20 cellular contexts compared by ENCODE assay signal in the genomic region with DNA sequence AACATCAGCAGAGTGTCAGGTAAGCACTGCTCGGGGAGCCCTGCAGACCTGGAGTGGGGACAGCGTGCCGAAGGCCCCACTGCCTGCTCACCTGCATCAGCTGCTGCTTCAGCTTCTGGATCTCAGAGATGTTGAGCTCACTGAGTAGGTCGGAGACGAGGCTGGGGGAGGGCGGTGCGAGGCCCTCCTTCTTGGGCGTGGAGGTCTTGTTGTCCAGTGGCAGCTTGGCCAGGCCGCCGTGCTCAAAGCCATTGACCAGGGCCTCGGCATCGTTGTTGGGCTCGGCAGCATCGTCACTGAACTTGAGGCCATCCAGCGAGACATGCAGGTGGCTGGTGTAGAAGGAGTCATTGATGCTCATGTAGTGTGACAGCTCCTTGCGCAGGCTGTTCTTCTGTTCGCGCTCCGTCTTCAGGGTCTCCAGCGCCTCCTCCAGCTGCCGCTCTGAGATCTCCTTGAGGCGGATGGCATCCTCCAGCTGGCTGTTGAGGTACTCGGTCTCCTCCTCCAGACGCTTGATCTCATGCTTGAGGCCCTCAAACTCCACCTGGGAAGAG. TPM values are rescaled to one million over a fixed set of nuclear protein-coding genes. Genes with fewer than 3 reads are reported as not detected.
DNase-seq lines count a peak whose midpoint lies in the region; ATAC-seq and TF ChIP-seq lines count a peak whose summit lies in the region.
"Had no signal": no experiment of that assay in that cellular context is flagged by ENCODE, and none has a peak within 500 bp of the region (broad histone marks: within the 10 kb centered on the region; RNA-seq: fewer than 3 reads in every experiment).

No MANE protein-coding gene starts in this region.

- H3K9me3 ChIP-seq in OCI-LY1 (ENCODE audit: low read length) = no peaks in the 10 kb centered on the region
- H3K9me3 ChIP-seq: BLaER1 had no signal

- peak overlapping the region; percentile 37; the same call in 1 of the 2 replicates for H3K4me2 ChIP-seq in OCI-LY1 (ENCODE audit: low read length)
- H3K4me2 ChIP-seq: BLaER1, PC-9 had no signal

- peak overlapping the region; percentile 18; the same call in 1 of the 2 replicates for H3K9ac ChIP-seq in OCI-LY1 (ENCODE audit: low read length)
- H3K9ac ChIP-seq: BLaER1, GM23248 had no signal

- H3K9me2 ChIP-seq in OCI-LY1 (ENCODE audit: low read depth, low read length) = no peaks in the 10 kb centered on the region

- peaks cover 7% of the 10 kb centered on the region; the same call in 1 of the 2 replicates for H3F3A ChIP-seq in OCI-LY1 (ENCODE audit: insufficient read depth, low read length)

- no peak overlapping the region for H2AFZ ChIP-seq in OCI-LY1 (ENCODE audit: low read length)
- H2AFZ ChIP-seq: GM23248, PC-9 had no signal

- TF ChIP-seq CTCF in activated CD8-positive, alpha-beta T cell treated with anti-CD3 and anti-CD28 coated beads for 36 hours (IDR thresholded peaks at IDR 0.05) = no peak
- no peak for TF ChIP-seq CTCF in OCI-LY1 (IDR thresholded peaks at IDR 0.05; ENCODE audit: low read length)

- H3K79me2 ChIP-seq in OCI-LY1 (ENCODE audit: insufficient read depth, low read length) = peaks cover 5% of the 10 kb centered on the region; the same call in 1 of the 2 replicates

- no peak for ATAC-seq in activated CD8-positive, alpha-beta T cell treated with anti-CD3 and anti-CD28 coated beads, Interleukin-2, amount 10 ng/mL, durations not matched to agents 7 days and 5 days
- ATAC-seq in activated CD8-positive, alpha-beta T cell treated with anti-CD3 and anti-CD28 coated beads for 36 hours = no peak
- ATAC-seq in effector memory CD8-positive, alpha-beta T cell (replicated peaks) = no peak
- ATAC-seq in stimulated activated effector memory CD8-positive, alpha-beta T cell treated with anti-CD3 and anti-CD28 coated beads, Interleukin-12 subunit alpha, Interleukin-12 subunit beta, amount 100 ng/mL, for 72 hours = no peak
- ATAC-seq in GM21723 (IDR thresholded peaks at IDR 0.05; ENCODE audit: unreplicated experiment) = no peak
- ATAC-seq: HCT116, Right ventricle myocardium inferior had no signal

- in situ Hi-C loops in G401 (cut with HindIII; ENCODE audit: low sequenced_read_pairs) = no loop called here

- no peaks in the 10 kb centered on the region for H3K27me3 Mint-ChIP-seq in activated CD8-positive, alpha-beta T cell treated with anti-CD3 and anti-CD28 coated beads, Interleukin-2, amount 10 ng/mL, durations not matched to agents 7 days and 5 days (ENCODE audit: low read depth)
- H3K27me3 Mint-ChIP-seq in activated CD8-positive, alpha-beta T cell treated with anti-CD3 and anti-CD28 coated beads for 36 hours = no peaks in the 10 kb centered on the region
- H3K27me3 Mint-ChIP-seq in effector memory CD8-positive, alpha-beta T cell = no peaks in the 10 kb centered on the region
- H3K27me3 Mint-ChIP-seq: IgD-negative memory B cell had no signal

- peaks cover 25% of the 10 kb centered on the region for H3K36me3 Mint-ChIP-seq in activated CD8-positive, alpha-beta T cell treated with anti-CD3 and anti-CD28 coated beads, Interleukin-2, amount 10 ng/mL, durations not matched to agents 7 days and 5 days (ENCODE audit: low read depth)
- H3K36me3 Mint-ChIP-seq in activated CD8-positive, alpha-beta T cell treated with anti-CD3 and anti-CD28 coated beads for 36 hours (ENCODE audit: low read depth) = peaks cover 38% of the 10 kb centered on the region
- peaks cover 43% of the 10 kb centered on the region for H3K36me3 Mint-ChIP-seq in effector memory CD8-positive, alpha-beta T cell (ENCODE audit: insufficient read depth)
- peaks cover 43% of the 10 kb centered on the region for H3K36me3 Mint-ChIP-seq in stimulated activated effector memory CD8-positive, alpha-beta T cell treated with anti-CD3 and anti-CD28 coated beads, Interleukin-12 subunit alpha, Interleukin-12 subunit beta, amount 100 ng/mL, for 72 hours

- intact Hi-C loops in activated CD8-positive, alpha-beta T cell treated with anti-CD3 and anti-CD28 coated beads for 36 hours (cut with micrococcal nuclease) = no loop called here

- H3K9me3 Mint-ChIP-seq in activated CD8-positive, alpha-beta T cell treated with anti-CD3 and anti-CD28 coated beads, Interleukin-2, amount 10 ng/mL, durations not matched to agents 7 days and 5 days (ENCODE audit: insufficient read depth) = no peaks in the 10 kb centered on the region
- H3K9me3 Mint-ChIP-seq in activated CD8-positive, alpha-beta T cell treated with anti-CD3 and anti-CD28 coated beads for 36 hours = no peaks in the 10 kb centered on the region
- H3K9me3 Mint-ChIP-seq in effector memory CD8-positive, alpha-beta T cell = no peaks in the 10 kb centered on the region
- no peaks in the 10 kb centered on the region for H3K9me3 Mint-ChIP-seq in stimulated activated effector memory CD8-positive, alpha-beta T cell treated with anti-CD3 and anti-CD28 coated beads, Interleukin-12 subunit alpha, Interleukin-12 subunit beta, amount 100 ng/mL, for 72 hours
- H3K9me3 Mint-ChIP-seq: IgD-negative memory B cell had no signal

- POLR2A ChIA-PET in activated CD8-positive, alpha-beta T cell treated with anti-CD3 and anti-CD28 coated beads, Interleukin-2, amount 10 ng/mL, durations not matched to agents 7 days and 5 days (lab: Charles Lee) = no interaction called here
- POLR2A ChIA-PET in activated CD8-positive, alpha-beta T cell treated with anti-CD3 and anti-CD28 coated beads for 36 hours (lab: Charles Lee) = no interaction called here

- peaks cover 10% of the 10 kb centered on the region for H3K4me1 Mint-ChIP-seq in activated CD8-positive, alpha-beta T cell treated with anti-CD3 and anti-CD28 coated beads, Interleukin-2, amount 10 ng/mL, durations not matched to agents 7 days and 5 days (ENCODE audit: low read depth)
- no peaks in the 10 kb centered on the region for H3K4me1 Mint-ChIP-seq in activated CD8-positive, alpha-beta T cell treated with anti-CD3 and anti-CD28 coated beads for 36 hours (ENCODE audit: low read depth)
- peaks cover 9 to 14% of the 10 kb centered on the region in 2 donors for H3K4me1 Mint-ChIP-seq in effector memory CD8-positive, alpha-beta T cell (ENCODE audit: low read depth in 2 of 2)
- peaks cover 13% of the 10 kb centered on the region for H3K4me1 Mint-ChIP-seq in stimulated activated effector memory CD8-positive, alpha-beta T cell treated with anti-CD3 and anti-CD28 coated beads, Interleukin-12 subunit alpha, Interleukin-12 subunit beta, amount 100 ng/mL, for 72 hours

- peaks cover 88% of the 10 kb centered on the region for H3K4me1 ChIP-seq in OCI-LY1 (ENCODE audit: insufficient read depth, low read length, severe bottlenecking)
- H3K4me1 ChIP-seq: BLaER1 had no signal

- no peak overlapping the region for H3K27ac Mint-ChIP-seq in activated CD8-positive, alpha-beta T cell treated with anti-CD3 and anti-CD28 coated beads, Interleukin-2, amount 10 ng/mL, durations not matched to agents 7 days and 5 days
- H3K27ac Mint-ChIP-seq in activated CD8-positive, alpha-beta T cell treated with anti-CD3 and anti-CD28 coated beads for 36 hours = no peak overlapping the region
- H3K27ac Mint-ChIP-seq in effector memory CD8-positive, alpha-beta T cell = peak overlapping the region; percentile 55 to 69
- peak overlapping the region; percentile 13 for H3K27ac Mint-ChIP-seq in stimulated activated effector memory CD8-positive, alpha-beta T cell treated with anti-CD3 and anti-CD28 coated beads, Interleukin-12 subunit alpha, Interleukin-12 subunit beta, amount 100 ng/mL, for 72 hours

- peak overlapping the region; percentile 95 for H3K27ac ChIP-seq in OCI-LY1 (ENCODE audit: low read depth, low read length, poor library complexity, severe bottlenecking)
- H3K27ac ChIP-seq: 22Rv1, BLaER1, GM23248, PC-9 had no signal

- H3K4me3 ChIP-seq in OCI-LY1 (ENCODE audit: low read depth, low read length, poor library complexity, severe bottlenecking) = no peak overlapping the region
- H3K4me3 ChIP-seq: BLaER1, GM23248, PC-9 had no signal

- peaks cover 69% of the 10 kb centered on the region for H3K36me3 ChIP-seq in OCI-LY1 (ENCODE audit: insufficient read depth, low read length)

- H4K20me1 ChIP-seq in OCI-LY1 (ENCODE audit: insufficient read depth, low read length) = no peaks in the 10 kb centered on the region

- no peaks in the 10 kb centered on the region for H3K27me3 ChIP-seq in OCI-LY1 (ENCODE audit: insufficient read depth, low read length)
- H3K27me3 ChIP-seq: BLaER1 had no signal

- H3K4me3 Mint-ChIP-seq in activated CD8-positive, alpha-beta T cell treated with anti-CD3 and anti-CD28 coated beads, Interleukin-2, amount 10 ng/mL, durations not matched to agents 7 days and 5 days = no peak overlapping the region
- H3K4me3 Mint-ChIP-seq in activated CD8-positive, alpha-beta T cell treated with anti-CD3 and anti-CD28 coated beads for 36 hours = no peak overlapping the region
- H3K4me3 Mint-ChIP-seq in effector memory CD8-positive, alpha-beta T cell = no peak overlapping the region
- no peak overlapping the region for H3K4me3 Mint-ChIP-seq in stimulated activated effector memory CD8-positive, alpha-beta T cell treated with anti-CD3 and anti-CD28 coated beads, Interleukin-12 subunit alpha, Interleukin-12 subunit beta, amount 100 ng/mL, for 72 hours

- DNase-seq in activated CD8-positive, alpha-beta T cell treated with anti-CD3 and anti-CD28 coated beads, Interleukin-2, amount 10 ng/mL, durations not matched to agents 7 days and 5 days = peak; percentile 18
- no peak for DNase-seq in activated CD8-positive, alpha-beta T cell treated with anti-CD3 and anti-CD28 coated beads for 36 hours
- DNase-seq in effector memory CD8-positive, alpha-beta T cell = no peak
- DNase-seq in stimulated activated effector memory CD8-positive, alpha-beta T cell treated with anti-CD3 and anti-CD28 coated beads, Interleukin-12 subunit alpha, Interleukin-12 subunit beta, amount 100 ng/mL, for 72 hours (ENCODE audit: low spot score in 2 of 2) = peak in 1 of 2 donors; percentile 39
- DNase-seq in G401 (ENCODE audit: low spot score) = no peak
- DNase-seq in NCI-H1105 treated with DMSO at 0.1 percent for 48 hours (lab: John Stamatoyannopoulos, UW) = no peak
- DNase-seq: DMS 273 treated with DMSO at 0.1 percent for 48 hours, EL, GM23248, NCI-H2107, NCI-H226, NCI-H526 treated with DMSO at 0.1 percent for 48 hours, PC-9 had no signal

- CTCF ChIA-PET in activated CD8-positive, alpha-beta T cell treated with anti-CD3 and anti-CD28 coated beads, Interleukin-2, amount 10 ng/mL, durations not matched to agents 7 days and 5 days (lab: Charles Lee) = no interaction called here
- CTCF ChIA-PET in activated CD8-positive, alpha-beta T cell treated with anti-CD3 and anti-CD28 coated beads for 36 hours (lab: Charles Lee) = no interaction called here

RNA-seq across cellular contexts. Expression of a gene that starts 44.3 kb away (rescaled TPM):
- total RNA-seq in activated CD8-positive, alpha-beta T cell treated with anti-CD3 and anti-CD28 coated beads, Interleukin-2, amount 10 ng/mL, durations not matched to agents 7 days and 5 days = 10 to 100 TPM; 31.9 to 32.5 TPM
- 10 to 100 TPM; 14.2 to 16.8 TPM for total RNA-seq in activated CD8-positive, alpha-beta T cell treated with anti-CD3 and anti-CD28 coated beads for 36 hours
- total RNA-seq in G401 (2014; rRNA removed; shearing (Covaris generic)) = 25.0 and 30.3 TPM in 2 replicates

RNA-seq across cellular contexts. Expression of a gene that starts 50.4 kb away (rescaled TPM):
- total RNA-seq in activated CD8-positive, alpha-beta T cell treated with anti-CD3 and anti-CD28 coated beads, Interleukin-2, amount 10 ng/mL, durations not matched to agents 7 days and 5 days = 1 to 10 TPM; 8.7 to 9.7 TPM
- 10 to 100 TPM; 12.5 to 15.8 TPM for total RNA-seq in activated CD8-positive, alpha-beta T cell treated with anti-CD3 and anti-CD28 coated beads for 36 hours
- total RNA-seq in G401 (2014; rRNA removed; shearing (Covaris generic)) = 11.1 and 15.9 TPM in 2 replicates

Comparison
In these comparisons a context has a peak if more than half of its experiments do, and no peak if none do; other contexts are left out.
1. H3K27ac Mint-ChIP-seq: peak in effector memory CD8-positive, alpha-beta T cell (2 of 2) and stimulated activated effector memory CD8-positive, alpha-beta T cell treated with anti-CD3 and anti-CD28 coated beads, Interleukin-12 subunit alpha, Interleukin-12 subunit beta, amount 100 ng/mL, for 72 hours (single experiment); none in activated CD8-positive, alpha-beta T cell treated with anti-CD3 and anti-CD28 coated beads, Interleukin-2, amount 10 ng/mL, durations not matched to agents 7 days and 5 days (single experiment) and activated CD8-positive, alpha-beta T cell treated with anti-CD3 and anti-CD28 coated beads for 36 hours (single experiment).